Comparison of ENCODE assay signal across 18 cellular contexts in the genomic region with DNA sequence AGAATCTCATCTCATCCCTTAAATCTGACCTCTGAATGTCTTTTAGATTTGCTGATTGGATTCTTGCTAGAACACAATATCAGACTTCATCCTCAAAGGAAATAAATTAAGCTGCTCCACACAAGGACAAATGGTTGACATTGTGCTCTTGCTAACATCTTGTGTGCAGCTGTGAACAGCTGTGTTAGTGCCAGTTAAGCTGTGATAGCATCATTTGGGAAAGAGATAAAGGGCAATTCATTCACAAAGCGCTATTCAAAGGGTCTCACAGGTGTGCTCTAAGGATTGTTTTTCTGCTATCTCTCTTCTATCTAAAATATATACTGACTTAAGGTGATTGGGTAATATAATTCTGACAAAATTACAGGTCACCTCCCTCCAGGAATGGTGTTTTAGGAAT.
A peak's percentile ranks its signal among the peaks of the same experiment; 100 is the strongest.
DNase-seq lines count a peak whose midpoint lies in the region; ATAC-seq and TF ChIP-seq lines count a peak whose summit lies in the region.
"Had no signal": no experiment of that assay in that cellular context is flagged by ENCODE, and none has a peak within 500 bp of the region (broad histone marks: within the 10 kb centered on the region; RNA-seq: fewer than 3 reads in every experiment).

No MANE protein-coding gene starts in this region.

- no peak overlapping the region for H4K5ac ChIP-seq in H9 (ENCODE audit: insufficient read length, low read depth, low read length)

- no peak overlapping the region for H3K4me3 Mint-ChIP-seq in H9
- H3K4me3 Mint-ChIP-seq in neural progenitor cell: no peak overlapping the region
- H3K4me3 Mint-ChIP-seq: B cell; CD4-positive, CD25-positive, alpha-beta regulatory T cell; CD8-positive, alpha-beta T cell had no signal

- H2AK5ac ChIP-seq in H9 (ENCODE audit: insufficient read length, low read length): no peak overlapping the region

- no peak overlapping the region for H3K56ac ChIP-seq in H9 (ENCODE audit: insufficient read length, low read depth, low read length)

- no peak overlapping the region for H4K8ac ChIP-seq in H9 (replicated peaks; ENCODE audit: insufficient read length, low read depth, low read length)

- H3K27ac ChIP-seq in H9 (ENCODE audit: insufficient read length, low read depth, low read length) (no peak overlapping the region), neural progenitor cell (no peak overlapping the region)
- H3K27ac ChIP-seq: BLaER1, C4-2B had no signal

- no peak overlapping the region for H3K4ac ChIP-seq in H9 (ENCODE audit: low read depth, low read length)

- no peak for TF ChIP-seq CTCF in H9 (conservative IDR thresholded peaks at IDR 0.05)
- no peak for TF ChIP-seq CTCF in neural progenitor cell (IDR thresholded peaks at IDR 0.05)

- H3F3A ChIP-seq in neural progenitor cell (ENCODE audit: low read depth): no peaks in the 10 kb centered on the region

- no peaks in the 10 kb centered on the region for H3K4me1 ChIP-seq in H9 (ENCODE audit: insufficient read depth, low read length)
- H3K4me1 ChIP-seq in neural progenitor cell: peaks cover 24% of the 10 kb centered on the region
- H3K4me1 ChIP-seq: Caco-2 had no signal

- H3K79me2 ChIP-seq in H9 (ENCODE audit: insufficient read depth, low read length) (no peaks in the 10 kb centered on the region), neural progenitor cell (ENCODE audit: low read depth) (no peaks in the 10 kb centered on the region)

- H2BK12ac ChIP-seq in H9 (ENCODE audit: insufficient read length, low read depth, low read length): no peak overlapping the region

- no peak overlapping the region for H3K14ac ChIP-seq in H9 (ENCODE audit: insufficient read depth, low read length)

- peak overlapping the region; percentile 50 for H3K18ac ChIP-seq in H9 (ENCODE audit: insufficient read length, low read depth, low read length)

- no peak overlapping the region for H2BK120ac ChIP-seq in H9 (ENCODE audit: low read depth, low read length, poor library complexity, severe bottlenecking)

- H3K23ac ChIP-seq in H9 (ENCODE audit: insufficient read length, low read depth, low read length): no peak overlapping the region

- no peak overlapping the region for H2BK20ac ChIP-seq in H9 (ENCODE audit: low read depth, low read length, poor library complexity, severe bottlenecking)

- H3K27me3 ChIP-seq in H9 (ENCODE audit: insufficient read depth, low read length) (no peaks in the 10 kb centered on the region), neural progenitor cell (no peaks in the 10 kb centered on the region)
- H3K27me3 ChIP-seq: BLaER1 had no signal

- DNase-seq in H9 (no peak), neural progenitor cell (ENCODE audit: low spot score) (no peak), NCI-H1694 (lab: John Stamatoyannopoulos, UW) (no peak), NCI-H128 (lab: John Stamatoyannopoulos, UW; ENCODE audit: unreplicated experiment) (no peak)
- DNase-seq: Caco-2; CD4-positive, CD25-positive, alpha-beta regulatory T cell; CD8-positive, alpha-beta T cell; DMS153; EL; GDM1; GOT3; HCEC 1CT had no signal

- H3K4me3 ChIP-seq in neural progenitor cell: no peak overlapping the region
- H3K4me3 ChIP-seq: BLaER1 had no signal

- no peak for ATAC-seq in SK-N-SH treated with all-trans-retinoic acid at 6 μM for 48 hours
- no peak for ATAC-seq in HG03097 (IDR thresholded peaks at IDR 0.05; ENCODE audit: low FRiP score, unreplicated experiment)
- ATAC-seq in GM18502 (IDR thresholded peaks at IDR 0.05; ENCODE audit: poor library complexity, unreplicated experiment): no peak
- ATAC-seq: CD8-positive, alpha-beta T cell had no signal

- H2AFZ ChIP-seq in H9 (ENCODE audit: low read length) (no peak overlapping the region), neural progenitor cell (replicated peaks) (no peak overlapping the region)

- H4K20me1 ChIP-seq in H9 (ENCODE audit: control insufficient read depth, insufficient read depth, insufficient read length) (no peaks in the 10 kb centered on the region), neural progenitor cell (ENCODE audit: low read depth) (no peaks in the 10 kb centered on the region)
- H4K20me1 ChIP-seq: BLaER1 had no signal

- no peaks in the 10 kb centered on the region for H3K36me3 ChIP-seq in neural progenitor cell
- H3K36me3 ChIP-seq: BLaER1 had no signal

- no peak overlapping the region for H4K91ac ChIP-seq in H9 (ENCODE audit: insufficient read length, low read depth, low read length)

- no peak overlapping the region for H3T11ph ChIP-seq in H9 (ENCODE audit: low read length)

- H3K9me3 ChIP-seq in H9 (ENCODE audit: control insufficient read depth, low read depth, low read length) (no peaks in the 10 kb centered on the region), neural progenitor cell (ENCODE audit: low read depth) (no peaks in the 10 kb centered on the region)
- H3K9me3 ChIP-seq: Caco-2 had no signal

- H3K4me2 ChIP-seq in H9 (ENCODE audit: insufficient read depth, insufficient read length, low read length): no peak overlapping the region
- H3K4me2 ChIP-seq in neural progenitor cell: peak overlapping the region; percentile 10
- H3K4me2 ChIP-seq: BLaER1 had no signal

- peaks cover 0 to 9% of the 10 kb centered on the region in 2 experiments; a peak in 4 of 5 replicates for H3K9me3 Mint-ChIP-seq in H9
- H3K9me3 Mint-ChIP-seq in neural progenitor cell: peaks cover 20% of the 10 kb centered on the region

- H2BK15ac ChIP-seq in H9 (ENCODE audit: low read depth, low read length): no peak overlapping the region

- no peak overlapping the region for H3K27ac Mint-ChIP-seq in H9
- no peak overlapping the region for H3K27ac Mint-ChIP-seq in neural progenitor cell
- H3K27ac Mint-ChIP-seq: B cell; CD4-positive, CD25-positive, alpha-beta regulatory T cell; CD8-positive, alpha-beta T cell had no signal

- WGBS in H9 (ENCODE audit: extremely low coverage, insufficient read length, low lambda C conversion rate): no CpG with 5 or more reads among the region's 1 CpG

- H3K27me3 Mint-ChIP-seq in H9 (ENCODE audit: low read depth) (no peaks in the 10 kb centered on the region), neural progenitor cell (ENCODE audit: insufficient read depth, low read depth) (peaks cover 3% of the 10 kb centered on the region)
- H3K27me3 Mint-ChIP-seq: B cell had no signal

- H3K4me1 Mint-ChIP-seq in H9 (peaks cover 10 to 12% of the 10 kb centered on the region in 2 experiments), neural progenitor cell (peaks cover 28% of the 10 kb centered on the region)
- H3K4me1 Mint-ChIP-seq: B cell; CD4-positive, CD25-positive, alpha-beta regulatory T cell had no signal

- no peak overlapping the region for H3K9ac ChIP-seq in H9 (ENCODE audit: extremely low read depth, insufficient read length, low read length)
- no peak overlapping the region for H3K9ac ChIP-seq in neural progenitor cell
- H3K9ac ChIP-seq: BLaER1 had no signal

- no peaks in the 10 kb centered on the region for H3K23me2 ChIP-seq in H9 (ENCODE audit: insufficient read length, low read depth, low read length, poor library complexity, severe bottlenecking)

- H3K79me1 ChIP-seq in H9 (ENCODE audit: insufficient read depth, low read depth, low read length, poor library complexity, severe bottlenecking): no peaks in the 10 kb centered on the region

- H3K36me3 Mint-ChIP-seq in H9 (ENCODE audit: insufficient read depth in 1 of 3, low read depth in 3 of 3) (no peaks in the 10 kb centered on the region; a peak in 1 of 7 replicates), neural progenitor cell (peaks cover 5% of the 10 kb centered on the region)
- H3K36me3 Mint-ChIP-seq: CD4-positive, CD25-positive, alpha-beta regulatory T cell; CD8-positive, alpha-beta T cell had no signal

- H2BK5ac ChIP-seq in H9 (ENCODE audit: insufficient read length, low read length): no peak overlapping the region

TF ChIP-seq in SK-N-SH treated with all-trans-retinoic acid at 6 μM for 48 hours, 23 proteins besides CTCF, POLR2A, EP300 and RAD21:
- TF ChIP-seq TCF4 (CRISPR knock-in tag; IDR thresholded peaks at IDR 0.05; ENCODE audit: borderline replicate concordance) (peak; percentile 82; the same call in 1 of the 2 replicates), PPARA (CRISPR knock-in tag; IDR thresholded peaks at IDR 0.05; ENCODE audit: borderline replicate concordance) (no peak)
- TF ChIP-seq, protein P1, sequence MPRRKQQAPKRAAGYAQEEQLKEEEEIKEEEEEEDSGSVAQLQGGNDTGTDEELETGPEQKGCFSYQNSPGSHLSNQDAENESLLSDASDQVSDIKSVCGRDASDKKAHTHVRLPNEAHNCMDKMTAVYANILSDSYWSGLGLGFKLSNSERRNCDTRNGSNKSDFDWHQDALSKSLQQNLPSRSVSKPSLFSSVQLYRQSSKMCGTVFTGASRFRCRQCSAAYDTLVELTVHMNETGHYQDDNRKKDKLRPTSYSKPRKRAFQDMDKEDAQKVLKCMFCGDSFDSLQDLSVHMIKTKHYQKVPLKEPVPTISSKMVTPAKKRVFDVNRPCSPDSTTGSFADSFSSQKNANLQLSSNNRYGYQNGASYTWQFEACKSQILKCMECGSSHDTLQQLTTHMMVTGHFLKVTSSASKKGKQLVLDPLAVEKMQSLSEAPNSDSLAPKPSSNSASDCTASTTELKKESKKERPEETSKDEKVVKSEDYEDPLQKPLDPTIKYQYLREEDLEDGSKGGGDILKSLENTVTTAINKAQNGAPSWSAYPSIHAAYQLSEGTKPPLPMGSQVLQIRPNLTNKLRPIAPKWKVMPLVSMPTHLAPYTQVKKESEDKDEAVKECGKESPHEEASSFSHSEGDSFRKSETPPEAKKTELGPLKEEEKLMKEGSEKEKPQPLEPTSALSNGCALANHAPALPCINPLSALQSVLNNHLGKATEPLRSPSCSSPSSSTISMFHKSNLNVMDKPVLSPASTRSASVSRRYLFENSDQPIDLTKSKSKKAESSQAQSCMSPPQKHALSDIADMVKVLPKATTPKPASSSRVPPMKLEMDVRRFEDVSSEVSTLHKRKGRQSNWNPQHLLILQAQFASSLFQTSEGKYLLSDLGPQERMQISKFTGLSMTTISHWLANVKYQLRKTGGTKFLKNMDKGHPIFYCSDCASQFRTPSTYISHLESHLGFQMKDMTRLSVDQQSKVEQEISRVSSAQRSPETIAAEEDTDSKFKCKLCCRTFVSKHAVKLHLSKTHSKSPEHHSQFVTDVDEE (CRISPR knock-in tag; IDR thresholded peaks at IDR 0.05): 0 out of 2 replicates have a peak, but pooled peaks have one; percentile 17
